In the genomic region with DNA sequence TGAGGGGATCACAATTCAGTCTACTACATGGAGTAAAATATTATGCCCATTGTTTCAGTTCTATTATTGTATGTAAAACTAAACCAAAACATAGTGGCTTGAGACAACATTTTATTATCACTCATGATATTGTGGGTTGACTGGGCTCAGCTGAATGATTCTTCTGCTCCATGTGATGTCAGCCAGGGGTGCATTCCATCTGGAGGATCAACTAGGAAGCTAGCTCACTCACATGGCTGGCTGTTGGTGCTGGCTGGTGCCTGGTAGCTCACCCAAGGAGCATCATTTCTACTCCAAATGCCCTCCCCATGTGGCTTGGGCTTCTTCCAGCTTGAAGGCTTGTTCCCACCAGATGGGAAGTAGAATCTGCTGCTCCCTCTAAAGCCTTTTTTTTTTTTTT, we compare ENCODE assay signal across 30 cellular contexts. TPM values are rescaled to one million over a fixed set of nuclear protein-coding genes. Genes with fewer than 3 reads are reported as not detected.
"Had no signal": no experiment of that assay in that cellular context is flagged by ENCODE, and none has a peak within 500 bp of the region (broad histone marks: within the 10 kb centered on the region; RNA-seq: fewer than 3 reads in every experiment).

No MANE protein-coding gene starts in this region.

- ATAC-seq: effector memory CD8-positive, alpha-beta T cell; esophagus mucosa; gastrocnemius medialis; heart right ventricle; left cardiac atrium; left lung; left ventricle myocardium superior; lower lobe of right lung; naive thymus-derived CD4-positive, alpha-beta T cell had no signal

- H3K27ac Mint-ChIP-seq: effector memory CD8-positive, alpha-beta T cell; endodermal cell; mesothelial cell of epicardium; naive thymus-derived CD4-positive, alpha-beta T cell had no signal

- H3K9me3 Mint-ChIP-seq: effector memory CD8-positive, alpha-beta T cell; endodermal cell had no signal

- H3K27ac ChIP-seq: coronary artery, dorsolateral prefrontal cortex, epithelial cell of prostate, gastrocnemius medialis, heart right ventricle, left lung, lower lobe of right lung had no signal

- H3K4me3 Mint-ChIP-seq: effector memory CD8-positive, alpha-beta T cell; endodermal cell; mesothelial cell of epicardium; naive thymus-derived CD4-positive, alpha-beta T cell had no signal

- H3K36me3 Mint-ChIP-seq: mesothelial cell of epicardium; naive thymus-derived CD4-positive, alpha-beta T cell had no signal

- H3K36me3 ChIP-seq: gastrocnemius medialis, heart right ventricle, left lung, lower lobe of right lung had no signal

- H3K27me3 ChIP-seq: gastrocnemius medialis, left lung had no signal

- H3K4me3 ChIP-seq: coronary artery, dorsolateral prefrontal cortex, gastrocnemius medialis, heart right ventricle, left lung, lower lobe of right lung had no signal

- H3K9me3 ChIP-seq: gastrocnemius medialis had no signal

- DNase-seq: dermis blood vessel endothelial cell; dorsolateral prefrontal cortex; effector CD8-positive, alpha-beta T cell; effector memory CD8-positive, alpha-beta T cell; endodermal cell; erythroblast; foreskin fibroblast; foreskin melanocyte; gastrocnemius medialis; glutamatergic neuron; head of caudate nucleus; heart right ventricle; hippocampal formation; left cardiac atrium; left lung; left ventricle myocardium superior; lower lobe of right lung; mesenchymal stem cell; naive thymus-derived CD4-positive, alpha-beta T cell had no signal

- H3K4me1 Mint-ChIP-seq: mesothelial cell of epicardium; naive thymus-derived CD4-positive, alpha-beta T cell had no signal

- H3K4me1 ChIP-seq: gastrocnemius medialis, heart right ventricle, left lung, lower lobe of right lung had no signal

RNA-seq across cellular contexts. Expression of gene CLRN1, which starts 51.8 kb away (rescaled TPM):
- total RNA-seq: dermis blood vessel endothelial cell; endodermal cell; esophagus mucosa; gastrocnemius medialis; glomerular endothelial cell; heart right ventricle; kidney epithelial cell; left cardiac atrium; left lung; left ventricle myocardium superior; lower leg skin; lower lobe of right lung; lung microvascular endothelial cell; mesenteric fat pad; mesothelial cell of epicardium; mucosa of gallbladder; naive thymus-derived CD4-positive, alpha-beta T cell had no signal
- polyA plus RNA-seq: heart right ventricle; keratinocyte; naive thymus-derived CD4-positive, alpha-beta T cell had no signal
